Comparison of ENCODE assay signal across 18 cellular contexts in the genomic region with DNA sequence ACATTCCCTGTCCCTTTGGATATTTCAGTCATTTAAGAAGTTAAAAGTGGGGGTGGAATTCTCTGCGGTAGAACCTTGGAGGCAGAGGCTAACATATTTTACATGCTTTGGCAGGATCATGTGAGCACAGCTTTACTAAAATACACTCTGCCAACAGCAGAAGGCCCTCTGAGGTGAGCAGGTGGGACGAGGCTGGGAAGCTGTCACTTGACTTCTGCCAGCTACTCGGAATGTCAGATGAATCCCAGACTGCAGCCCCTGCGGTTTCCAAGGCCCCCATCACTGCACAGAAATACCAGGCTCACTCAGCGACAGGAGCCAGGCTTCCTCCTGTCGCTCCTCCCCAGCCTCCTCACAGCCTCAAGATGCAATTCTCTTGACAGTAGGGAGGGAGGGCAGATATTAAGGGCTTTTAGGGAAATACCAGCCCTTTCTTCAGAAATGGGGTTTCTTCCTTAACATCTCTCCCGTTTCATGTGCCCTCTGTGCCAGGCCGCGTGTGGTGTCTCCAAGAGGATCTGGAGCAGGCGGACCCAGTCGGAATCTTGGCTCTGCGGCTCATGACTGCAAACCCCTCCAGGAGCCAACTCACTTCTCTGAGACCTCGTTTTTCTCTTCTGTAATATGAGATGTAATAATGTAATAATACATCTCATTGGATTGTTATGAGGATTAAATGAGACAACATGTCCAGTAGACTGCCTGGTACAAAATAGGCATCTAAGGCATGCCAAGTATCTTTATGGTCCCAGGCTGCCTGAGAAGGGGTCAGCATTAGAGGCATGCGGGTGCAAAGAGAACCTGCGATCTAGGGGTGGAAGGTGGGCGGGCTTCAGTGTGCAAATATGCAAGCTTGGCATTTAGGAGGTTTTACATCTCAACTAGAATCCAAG.
DNase-seq lines count a peak whose midpoint lies in the region; ATAC-seq and TF ChIP-seq lines count a peak whose summit lies in the region.
"Had no signal": no experiment of that assay in that cellular context is flagged by ENCODE, and none has a peak within 500 bp of the region (broad histone marks: within the 10 kb centered on the region; RNA-seq: fewer than 3 reads in every experiment).

No MANE protein-coding gene starts in this region.

- H3K27me3 ChIP-seq in naive thymus-derived CD4-positive, alpha-beta T cell (ENCODE audit: control insufficient read depth in 2 of 2, insufficient read depth in 2 of 2, low read length in 2 of 2), result no peaks in the 10 kb centered on the region
- no peaks in the 10 kb centered on the region for H3K27me3 ChIP-seq in PC-3 (ENCODE audit: low read length)
- no peaks in the 10 kb centered on the region for H3K27me3 ChIP-seq in ovary
- H3K27me3 ChIP-seq: tibial nerve had no signal

- ATAC-seq in Right ventricle myocardium inferior (peak; percentile 53), PC-3 (no peak)
- no peak for ATAC-seq in naive thymus-derived CD4-positive, alpha-beta T cell
- ATAC-seq in activated CD8-positive, alpha-beta T cell treated with anti-CD3 and anti-CD28 coated beads, Interleukin-2, amount 10 ng/mL, durations not matched to agents 7 days and 5 days, result no peak
- ATAC-seq: T-helper 17 cell had no signal

- TF ChIP-seq POLR2A in ovary (IDR thresholded peaks at IDR 0.05), result no peak

- H3K4me3 Mint-ChIP-seq in naive thymus-derived CD4-positive, alpha-beta T cell, result no peak overlapping the region
- no peak overlapping the region for H3K4me3 Mint-ChIP-seq in activated CD8-positive, alpha-beta T cell treated with anti-CD3 and anti-CD28 coated beads, Interleukin-2, amount 10 ng/mL, durations not matched to agents 7 days and 5 days
- H3K4me3 Mint-ChIP-seq: activated T-helper 1 cell treated with anti-CD3 and anti-CD28 coated beads, Interleukin-12 subunit alpha, Interleukin-12 subunit beta, Interleukin-2, Interleukin-4 antibody, amounts not matched to agents 30 ng/mL and 10 ng/mL and 1 ng/mL, durations not matched to agents 14 hours and 24 hours and 36 hours; neural crest cell; T-helper 17 cell had no signal

- 28 to 37% (median 36%) methylated on average over 16 of the region's 16 CpGs for WGBS in ovary, 3 donors

- H3K36me3 Mint-ChIP-seq in naive thymus-derived CD4-positive, alpha-beta T cell, result peaks cover 0 to 17% (median 4%) of the 10 kb centered on the region in 5 donors
- H3K36me3 Mint-ChIP-seq in activated CD8-positive, alpha-beta T cell treated with anti-CD3 and anti-CD28 coated beads, Interleukin-2, amount 10 ng/mL, durations not matched to agents 7 days and 5 days (ENCODE audit: low read depth), result no peaks in the 10 kb centered on the region

- H4K20me1 ChIP-seq in PC-3 (ENCODE audit: low read length), result no peaks in the 10 kb centered on the region

- POLR2A ChIA-PET in naive thymus-derived CD4-positive, alpha-beta T cell (lab: Charles Lee), result no interaction called here
- POLR2A ChIA-PET in activated CD8-positive, alpha-beta T cell treated with anti-CD3 and anti-CD28 coated beads, Interleukin-2, amount 10 ng/mL, durations not matched to agents 7 days and 5 days (lab: Charles Lee), result no interaction called here
- POLR2A ChIA-PET in PC-3 (lab: Charles Lee; ENCODE audit: unreplicated experiment), result no interaction called here

- no peaks in the 10 kb centered on the region for H3F3A ChIP-seq in PC-3 (ENCODE audit: low read length, unreplicated experiment)

- TF ChIP-seq EP300 in ovary (IDR thresholded peaks at IDR 0.05), result no peak

- H3K27ac ChIP-seq in coronary artery, result peak overlapping the region; percentile 27 to 56
- no peak overlapping the region for H3K27ac ChIP-seq in naive thymus-derived CD4-positive, alpha-beta T cell (ENCODE audit: low read depth, low read length)
- H3K27ac ChIP-seq in PC-3 (ENCODE audit: low read length), result no peak overlapping the region
- H3K27ac ChIP-seq in ovary, result no peak overlapping the region

- H3K9me3 ChIP-seq in naive thymus-derived CD4-positive, alpha-beta T cell (ENCODE audit: control insufficient read depth in 2 of 3, low read length in 3 of 3), result no peaks in the 10 kb centered on the region
- H3K9me3 ChIP-seq in PC-3 (ENCODE audit: low read length), result no peaks in the 10 kb centered on the region
- no peaks in the 10 kb centered on the region for H3K9me3 ChIP-seq in ovary
- H3K9me3 ChIP-seq: tibial nerve had no signal

- H3K4me3 ChIP-seq in coronary artery, result peak overlapping the region; percentile 29
- H3K4me3 ChIP-seq in naive thymus-derived CD4-positive, alpha-beta T cell (ENCODE audit: low read length), result no peak overlapping the region
- no peak overlapping the region for H3K4me3 ChIP-seq in PC-3 (ENCODE audit: low read length)
- H3K4me3 ChIP-seq in ovary, result no peak overlapping the region
- H3K4me3 ChIP-seq: tibial nerve had no signal

- no peak overlapping the region for H2AFZ ChIP-seq in PC-3 (ENCODE audit: low read length)

- TF ChIP-seq CTCF in coronary artery (IDR thresholded peaks at IDR 0.05), result no peak
- TF ChIP-seq CTCF in PC-3 (conservative IDR thresholded peaks at IDR 0.05; ENCODE audit: low read depth, low read length), result no peak
- TF ChIP-seq CTCF in ovary (IDR thresholded peaks at IDR 0.05), result no peak

- H3K36me3 ChIP-seq in naive thymus-derived CD4-positive, alpha-beta T cell (ENCODE audit: control insufficient read depth in 2 of 3, insufficient read depth in 3 of 3, low read length in 3 of 3), result no peaks in the 10 kb centered on the region
- no peaks in the 10 kb centered on the region for H3K36me3 ChIP-seq in PC-3 (ENCODE audit: low read depth, low read length)
- no peaks in the 10 kb centered on the region for H3K36me3 ChIP-seq in ovary
- H3K36me3 ChIP-seq: tibial nerve had no signal

- H3K4me1 ChIP-seq in naive thymus-derived CD4-positive, alpha-beta T cell (ENCODE audit: control insufficient read depth in 2 of 2, insufficient read depth in 2 of 2, low read length in 2 of 2), result no peaks in the 10 kb centered on the region
- H3K4me1 ChIP-seq in PC-3 (ENCODE audit: insufficient read depth, low read length), result no peaks in the 10 kb centered on the region
- H3K4me1 ChIP-seq in ovary (ENCODE audit: insufficient read depth), result peaks cover 8% of the 10 kb centered on the region

- no peaks in the 10 kb centered on the region for H3K9me2 ChIP-seq in PC-3 (replicated peaks; ENCODE audit: low read length)

- no peaks in the 10 kb centered on the region for H3K79me2 ChIP-seq in PC-3 (ENCODE audit: low read length)

- BruUV-seq in PC-3 (replicated peaks; lab: Mats Ljungman, UMichigan), result no TSS peak

- CTCF ChIA-PET in naive thymus-derived CD4-positive, alpha-beta T cell (lab: Charles Lee), result no interaction called here
- CTCF ChIA-PET in activated CD8-positive, alpha-beta T cell treated with anti-CD3 and anti-CD28 coated beads, Interleukin-2, amount 10 ng/mL, durations not matched to agents 7 days and 5 days (lab: Charles Lee), result interaction anchor here (0.9 kb wide), 1 partner anchor 150 kb away, joined by 4 read pairs; no protein-coding TSS in a partner anchor
- CTCF ChIA-PET in PC-3 (lab: Charles Lee), result no interaction called here

- DNase-seq in Right ventricle myocardium inferior (ENCODE audit: missing footprints), result no peak
- no peak for DNase-seq in cardiac septum (ENCODE audit: low spot score)
- DNase-seq in coronary artery (ENCODE audit: low spot score), result no peak
- peak; percentile 18 for DNase-seq in mucosa of gallbladder (ENCODE audit: low spot score)
- DNase-seq in naive thymus-derived CD4-positive, alpha-beta T cell, result no peak
- no peak for DNase-seq in activated CD8-positive, alpha-beta T cell treated with anti-CD3 and anti-CD28 coated beads, Interleukin-2, amount 10 ng/mL, durations not matched to agents 7 days and 5 days
- DNase-seq in PC-3, result no peak
- no peak for DNase-seq in ovary
- DNase-seq: activated CD4-positive, alpha-beta T cell treated with anti-CD3 and anti-CD28 coated beads for 4 hours; effector memory CD4-positive, alpha-beta T cell; foreskin melanocyte; kidney; NCI-H2081; stimulated activated CD4-positive, alpha-beta T cell treated with anti-CD3 and anti-CD28 coated beads, Interleukin-12 subunit alpha, Interleukin-12 subunit beta, amount 100 ng/mL, for 4 hours; T-helper 17 cell had no signal

- H3K4me2 ChIP-seq in PC-3 (ENCODE audit: low read length), result no peak overlapping the region

- H3K9ac ChIP-seq in PC-3 (ENCODE audit: low read length), result no peak overlapping the region

- no peaks in the 10 kb centered on the region for H3K9me3 Mint-ChIP-seq in naive thymus-derived CD4-positive, alpha-beta T cell
- no peaks in the 10 kb centered on the region for H3K9me3 Mint-ChIP-seq in activated CD8-positive, alpha-beta T cell treated with anti-CD3 and anti-CD28 coated beads, Interleukin-2, amount 10 ng/mL, durations not matched to agents 7 days and 5 days (ENCODE audit: insufficient read depth)
- H3K9me3 Mint-ChIP-seq: activated T-helper 1 cell treated with anti-CD3 and anti-CD28 coated beads, Interleukin-12 subunit alpha, Interleukin-12 subunit beta, Interleukin-2, Interleukin-4 antibody, amounts not matched to agents 30 ng/mL and 10 ng/mL and 1 ng/mL, durations not matched to agents 14 hours and 24 hours and 36 hours had no signal

- no peak overlapping the region for H3K27ac Mint-ChIP-seq in naive thymus-derived CD4-positive, alpha-beta T cell
- H3K27ac Mint-ChIP-seq in activated CD8-positive, alpha-beta T cell treated with anti-CD3 and anti-CD28 coated beads, Interleukin-2, amount 10 ng/mL, durations not matched to agents 7 days and 5 days, result no peak overlapping the region
- H3K27ac Mint-ChIP-seq: activated T-helper 1 cell treated with anti-CD3 and anti-CD28 coated beads, Interleukin-12 subunit alpha, Interleukin-12 subunit beta, Interleukin-2, Interleukin-4 antibody, amounts not matched to agents 30 ng/mL and 10 ng/mL and 1 ng/mL, durations not matched to agents 14 hours and 24 hours and 36 hours; T-helper 17 cell had no signal

- H3K4me1 Mint-ChIP-seq in naive thymus-derived CD4-positive, alpha-beta T cell, result no peaks in the 10 kb centered on the region
- no peaks in the 10 kb centered on the region for H3K4me1 Mint-ChIP-seq in activated CD8-positive, alpha-beta T cell treated with anti-CD3 and anti-CD28 coated beads, Interleukin-2, amount 10 ng/mL, durations not matched to agents 7 days and 5 days (ENCODE audit: low read depth)
- H3K4me1 Mint-ChIP-seq: T-helper 17 cell had no signal

- no peaks in the 10 kb centered on the region for H3K27me3 Mint-ChIP-seq in naive thymus-derived CD4-positive, alpha-beta T cell
- H3K27me3 Mint-ChIP-seq in activated CD8-positive, alpha-beta T cell treated with anti-CD3 and anti-CD28 coated beads, Interleukin-2, amount 10 ng/mL, durations not matched to agents 7 days and 5 days (ENCODE audit: low read depth), result no peaks in the 10 kb centered on the region

- intact Hi-C loops in Right ventricle myocardium inferior (cut with DNase I) (loop anchor here (5.0 kb wide), 1 partner anchor 74 kb away; no protein-coding TSS in a partner anchor), cardiac septum (cut with DNase I) (no loop called here), PC-3 (cut with micrococcal nuclease) (no loop called here), ovary (cut with DNase I) (no loop called here)
- intact Hi-C loops in naive thymus-derived CD4-positive, alpha-beta T cell (cut with micrococcal nuclease), result no loop called here

Comparison
In these comparisons a context has a peak if more than half of its experiments do, and no peak if none do; other contexts are left out.
1. H3K27ac ChIP-seq: peak in coronary artery (2 of 2); none in naive thymus-derived CD4-positive, alpha-beta T cell (single experiment), PC-3 (single experiment) and ovary (0 of 2).